In genomic region chr9:119370816-119371215, GRCh38 we compare ENCODE assay signal across 9 cellular contexts. TPM values are rescaled to one million over a fixed set of nuclear protein-coding genes. Genes with fewer than 3 reads are reported as not detected.
DNase-seq lines count a peak whose midpoint lies in the region; ATAC-seq lines count a peak whose summit lies in the region.
"Had no signal": no experiment of that assay in that cellular context is flagged by ENCODE, and none has a peak within 500 bp of the region (broad histone marks: within the 10 kb centered on the region; RNA-seq: fewer than 3 reads in every experiment).

No MANE protein-coding gene starts in this region.

- CTCF ChIA-PET in T-cell (lab: Charles Lee), result no interaction called here

- no peak for ATAC-seq in stimulated activated naive CD8-positive, alpha-beta T cell treated with anti-CD3 and anti-CD28 coated beads, Interleukin-15, Interleukin-2, amounts not matched to agents 100 U/mL and 50 U/mL, for 24 hours
- no peak for ATAC-seq in stimulated activated naive CD8-positive, alpha-beta T cell treated with anti-CD3 and anti-CD28 coated beads, Interleukin-15, amount 100 ng/mL, for 72 hours
- ATAC-seq in activated naive CD8-positive, alpha-beta T cell treated with anti-CD3 and anti-CD28 coated beads, Interleukin-2, amount 50 U/mL, for 24 hours, result no peak
- ATAC-seq in T-cell (replicated peaks in 1 of 4), result no peak
- no peak for ATAC-seq in HG02759 (IDR thresholded peaks at IDR 0.05; ENCODE audit: unreplicated experiment)
- ATAC-seq in GM18907 (IDR thresholded peaks at IDR 0.05; ENCODE audit: unreplicated experiment), result no peak

- peaks cover 47% of the 10 kb centered on the region for H3K27me3 Mint-ChIP-seq in stimulated activated naive CD8-positive, alpha-beta T cell treated with anti-CD3 and anti-CD28 coated beads, Interleukin-15, amount 100 ng/mL, for 72 hours
- H3K27me3 Mint-ChIP-seq in activated naive CD8-positive, alpha-beta T cell treated with anti-CD3 and anti-CD28 coated beads, Interleukin-2, amount 50 U/mL, for 24 hours, result peaks cover 34% of the 10 kb centered on the region
- peaks cover 37 to 45% of the 10 kb centered on the region in 2 donors for H3K27me3 Mint-ChIP-seq in T-cell

- no peak overlapping the region for H3K27ac Mint-ChIP-seq in stimulated activated naive CD8-positive, alpha-beta T cell treated with anti-CD3 and anti-CD28 coated beads, Interleukin-15, amount 100 ng/mL, for 72 hours
- no peak overlapping the region for H3K27ac Mint-ChIP-seq in activated naive CD8-positive, alpha-beta T cell treated with anti-CD3 and anti-CD28 coated beads, Interleukin-2, amount 50 U/mL, for 24 hours
- H3K27ac Mint-ChIP-seq in T-cell, result no peak overlapping the region

- DNase-seq in stimulated activated naive CD8-positive, alpha-beta T cell treated with anti-CD3 and anti-CD28 coated beads, Interleukin-15, Interleukin-2, amounts not matched to agents 100 U/mL and 50 U/mL, for 24 hours, result peak; percentile 32
- no peak for DNase-seq in stimulated activated naive CD8-positive, alpha-beta T cell treated with anti-CD3 and anti-CD28 coated beads, Interleukin-15, amount 100 ng/mL, for 72 hours
- DNase-seq in activated naive CD8-positive, alpha-beta T cell treated with anti-CD3 and anti-CD28 coated beads, Interleukin-2, amount 50 U/mL, for 24 hours, result peak; percentile 22
- peak; percentile 39 for DNase-seq in inferior parietal cortex (ENCODE audit: extremely low spot score)
- DNase-seq in T-helper 9 cell, result no peak
- no peak for DNase-seq in T-cell

- H3K4me3 Mint-ChIP-seq in stimulated activated naive CD8-positive, alpha-beta T cell treated with anti-CD3 and anti-CD28 coated beads, Interleukin-15, amount 100 ng/mL, for 72 hours, result no peak overlapping the region
- H3K4me3 Mint-ChIP-seq in activated naive CD8-positive, alpha-beta T cell treated with anti-CD3 and anti-CD28 coated beads, Interleukin-2, amount 50 U/mL, for 24 hours, result no peak overlapping the region
- no peak overlapping the region for H3K4me3 Mint-ChIP-seq in T-cell

- peaks cover 9 to 33% of the 10 kb centered on the region in 2 donors for H3K9me3 Mint-ChIP-seq in stimulated activated naive CD8-positive, alpha-beta T cell treated with anti-CD3 and anti-CD28 coated beads, Interleukin-15, amount 100 ng/mL, for 72 hours
- H3K9me3 Mint-ChIP-seq in activated naive CD8-positive, alpha-beta T cell treated with anti-CD3 and anti-CD28 coated beads, Interleukin-2, amount 50 U/mL, for 24 hours, result peaks cover 9% of the 10 kb centered on the region
- H3K9me3 Mint-ChIP-seq in T-cell, result peaks cover 9 to 29% (median 20%) of the 10 kb centered on the region in 3 donors

- peaks cover 5% of the 10 kb centered on the region for H3K36me3 Mint-ChIP-seq in activated naive CD8-positive, alpha-beta T cell treated with anti-CD3 and anti-CD28 coated beads, Interleukin-2, amount 50 U/mL, for 24 hours (ENCODE audit: low read depth)
- no peaks in the 10 kb centered on the region for H3K36me3 Mint-ChIP-seq in T-cell

- POLR2A ChIA-PET in T-cell (lab: Charles Lee), result no interaction called here

- peaks cover 6% of the 10 kb centered on the region for H3K4me1 Mint-ChIP-seq in stimulated activated naive CD8-positive, alpha-beta T cell treated with anti-CD3 and anti-CD28 coated beads, Interleukin-15, amount 100 ng/mL, for 72 hours
- H3K4me1 Mint-ChIP-seq in activated naive CD8-positive, alpha-beta T cell treated with anti-CD3 and anti-CD28 coated beads, Interleukin-2, amount 50 U/mL, for 24 hours, result peaks cover 2% of the 10 kb centered on the region
- H3K4me1 Mint-ChIP-seq in T-cell, result no peaks in the 10 kb centered on the region

RNA-seq across cellular contexts. Expression of gene BRINP1, which starts 1.6 kb away (rescaled TPM):
- not detected for total RNA-seq in T-cell
- total RNA-seq: Daoy had no signal

Comparison
In these comparisons a context has a peak if more than half of its experiments do, and no peak if none do; other contexts are left out.
1. DNase-seq: peak in stimulated activated naive CD8-positive, alpha-beta T cell treated with anti-CD3 and anti-CD28 coated beads, Interleukin-15, Interleukin-2, amounts not matched to agents 100 U/mL and 50 U/mL, for 24 hours (single experiment), activated naive CD8-positive, alpha-beta T cell treated with anti-CD3 and anti-CD28 coated beads, Interleukin-2, amount 50 U/mL, for 24 hours (single experiment) and inferior parietal cortex (single experiment); none in stimulated activated naive CD8-positive, alpha-beta T cell treated with anti-CD3 and anti-CD28 coated beads, Interleukin-15, amount 100 ng/mL, for 72 hours (0 of 2), T-helper 9 cell (single experiment) and T-cell (0 of 34).